ENCODE assay signal across 17 cellular contexts in the genomic region with DNA sequence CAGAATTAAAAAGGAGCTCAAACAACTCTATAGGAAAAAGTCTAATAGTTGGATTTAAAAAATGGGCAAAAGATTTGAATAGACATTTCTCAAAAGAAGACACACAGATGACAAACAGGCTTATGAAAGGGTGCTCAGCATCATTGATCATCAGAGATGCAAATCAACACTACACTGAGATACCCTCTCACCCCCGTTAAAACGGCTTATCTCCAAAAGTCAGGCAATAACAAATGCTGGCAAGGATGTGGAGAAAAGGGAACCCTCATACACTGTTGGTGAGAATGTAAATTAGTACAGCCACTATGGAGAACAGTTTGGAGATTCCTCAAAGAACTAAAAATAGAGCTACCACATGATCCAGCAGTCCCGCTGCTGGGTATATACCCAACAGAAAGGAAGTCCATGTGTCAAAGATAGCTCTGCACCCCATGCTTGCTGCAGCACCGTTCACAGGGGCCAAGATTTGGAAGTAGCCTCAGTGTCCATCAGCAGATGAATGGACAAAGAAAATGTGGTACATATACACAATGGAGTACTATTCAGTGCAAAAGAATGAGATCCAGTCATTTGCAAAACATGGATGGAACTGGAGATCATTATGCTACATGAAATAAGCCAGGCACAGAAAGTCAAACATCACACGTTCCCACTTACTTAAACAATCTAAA. TPM values are rescaled to one million over a fixed set of nuclear protein-coding genes. Genes with fewer than 3 reads are reported as not detected.
A peak's percentile ranks its signal among the peaks of the same experiment; 100 is the strongest.
DNase-seq lines count a peak whose midpoint lies in the region; ATAC-seq and TF ChIP-seq lines count a peak whose summit lies in the region.
"Had no signal": no experiment of that assay in that cellular context is flagged by ENCODE, and none has a peak within 500 bp of the region (broad histone marks: within the 10 kb centered on the region; RNA-seq: fewer than 3 reads in every experiment).

No MANE protein-coding gene starts in this region.

- H3K4me1 ChIP-seq in heart left ventricle (peaks cover 0 to 15% (median 0%) of the 10 kb centered on the region in 12 donors), left ventricle myocardium inferior (peaks cover 11% of the 10 kb centered on the region), lower lobe of right lung (peaks cover 22% of the 10 kb centered on the region)
- H3K4me1 ChIP-seq: A549, prostate gland, suprapubic skin had no signal

- peaks cover 13% of the 10 kb centered on the region for H3K4me1 Mint-ChIP-seq in type B pancreatic cell (ENCODE audit: unreplicated experiment)

- 33 to 45% (median 41%) methylated on average over 5 of the region's 5 CpGs for WGBS in heart left ventricle, 4 donors

- H3K36me3 ChIP-seq in heart left ventricle (peaks cover 0 to 4% (median 0%) of the 10 kb centered on the region in 9 donors), left ventricle myocardium inferior (no peaks in the 10 kb centered on the region), lower lobe of right lung (no peaks in the 10 kb centered on the region)
- H3K36me3 ChIP-seq: prostate gland, suprapubic skin had no signal

- intact Hi-C loops in heart left ventricle (cut with DNase I) = no loop called here
- intact Hi-C loops in left ventricle myocardium inferior (cut with micrococcal nuclease) = no loop called here
- intact Hi-C loops in lower lobe of right lung (cut with DNase I) = no loop called here

- H3K9me3 Mint-ChIP-seq in type B pancreatic cell = peaks cover 4% of the 10 kb centered on the region
- H3K9me3 Mint-ChIP-seq: T-helper 1 cell treated with Interleukin-12 subunit alpha and Interleukin-12 subunit beta and Interleukin-4 antibody, amounts not matched to agents 30 μg/mL and 1 μg/mL, for 36 hours had no signal

- ATAC-seq in heart left ventricle (peak; percentile 51 to 73 (median 60)), lower lobe of right lung (peak in 1 of 2 donors; percentile 23), HG02678 (IDR thresholded peaks at IDR 0.05; ENCODE audit: unreplicated experiment) (no peak), HG03175 (IDR thresholded peaks at IDR 0.05; ENCODE audit: unreplicated experiment) (no peak)

- H3K27ac Mint-ChIP-seq in type B pancreatic cell = peak overlapping the region; percentile 42
- H3K27ac Mint-ChIP-seq: activated naive CD8-positive, alpha-beta T cell; T-helper 1 cell treated with Interleukin-12 subunit alpha and Interleukin-12 subunit beta and Interleukin-4 antibody, amounts not matched to agents 30 μg/mL and 1 μg/mL, for 36 hours had no signal

- no peak for TF ChIP-seq CTCF in heart left ventricle (IDR thresholded peaks at IDR 0.05)
- no peak for TF ChIP-seq CTCF in left ventricle myocardium inferior (IDR thresholded peaks at IDR 0.05; ENCODE audit: borderline replicate concordance)
- no peak for TF ChIP-seq CTCF in coronary artery (IDR thresholded peaks at IDR 0.05)
- no peak for TF ChIP-seq CTCF in lower lobe of right lung (IDR thresholded peaks at IDR 0.05)
- TF ChIP-seq CTCF in type B pancreatic cell (conservative IDR thresholded peaks at IDR 0.05) = no peak

- H3K9me3 ChIP-seq in heart left ventricle (no peaks in the 10 kb centered on the region), left ventricle myocardium inferior (replicated peaks) (no peaks in the 10 kb centered on the region), lower lobe of right lung (no peaks in the 10 kb centered on the region)
- H3K9me3 ChIP-seq: A549, prostate gland, suprapubic skin had no signal

- H3K4me3 Mint-ChIP-seq in type B pancreatic cell = no peak overlapping the region
- H3K4me3 Mint-ChIP-seq: activated naive CD8-positive, alpha-beta T cell; T-helper 1 cell treated with Interleukin-12 subunit alpha and Interleukin-12 subunit beta and Interleukin-4 antibody, amounts not matched to agents 30 μg/mL and 1 μg/mL, for 36 hours had no signal

- peaks cover 20% of the 10 kb centered on the region for H3K36me3 Mint-ChIP-seq in type B pancreatic cell

- H3K4me3 ChIP-seq in heart left ventricle = no peak overlapping the region
- no peak overlapping the region for H3K4me3 ChIP-seq in left ventricle myocardium inferior
- H3K4me3 ChIP-seq in coronary artery = no peak overlapping the region
- H3K4me3 ChIP-seq in lower lobe of right lung = no peak overlapping the region
- H3K4me3 ChIP-seq: A549, prostate gland, suprapubic skin had no signal

- H3K27me3 Mint-ChIP-seq in type B pancreatic cell = no peaks in the 10 kb centered on the region
- H3K27me3 Mint-ChIP-seq: activated naive CD8-positive, alpha-beta T cell had no signal

- peak overlapping the region in 3 of 12 donors; percentile 11 to 33 (median 11) for H3K27ac ChIP-seq in heart left ventricle
- H3K27ac ChIP-seq in left ventricle myocardium inferior (replicated peaks) = no peak overlapping the region
- no peak overlapping the region for H3K27ac ChIP-seq in coronary artery
- peak overlapping the region; percentile 7 for H3K27ac ChIP-seq in lower lobe of right lung
- H3K27ac ChIP-seq: A549, prostate gland, suprapubic skin had no signal

- peak in 1 of 5 donors; percentile 7 for DNase-seq in heart left ventricle
- DNase-seq in left ventricle myocardium inferior = no peak
- peak; percentile 19 for DNase-seq in coronary artery (ENCODE audit: low spot score)
- no peak for DNase-seq in lower lobe of right lung
- DNase-seq in type B pancreatic cell (ENCODE audit: extremely low spot score, unreplicated experiment) = no peak
- DNase-seq in amniotic stem cell (lab: John Stamatoyannopoulos, UW) = no peak
- DNase-seq: activated CD4-positive, alpha-beta T cell treated with anti-CD3 and anti-CD28 coated beads for 48 hours; central memory CD4-positive, alpha-beta T cell; NCI-H187; NCI-H524 had no signal

- H3K27me3 ChIP-seq in heart left ventricle (no peaks in the 10 kb centered on the region), left ventricle myocardium inferior (ENCODE audit: low read depth) (no peaks in the 10 kb centered on the region), lower lobe of right lung (ENCODE audit: low read depth) (no peaks in the 10 kb centered on the region)
- H3K27me3 ChIP-seq: suprapubic skin had no signal

- no peak for TF ChIP-seq POLR2A in heart left ventricle (IDR thresholded peaks at IDR 0.05)

RNA-seq across cellular contexts. Expression of a gene that starts 46.7 kb away (rescaled TPM):
- total RNA-seq in heart left ventricle = 10 to 100 TPM in 2 of 9 donors, 1 to 10 TPM in 7; 1.2 to 52.4 (median 6.8) TPM
- polyA plus RNA-seq in heart left ventricle = 1 to 10 TPM in 1 of 2 donors, under 1 TPM in 1; 0.68 to 2.2 TPM
- 2.4 TPM for total RNA-seq in left ventricle myocardium inferior
- total RNA-seq in lower lobe of right lung = 80.0 TPM
- total RNA-seq in type B pancreatic cell (ENCODE audit: low replicate concordance) = 6.8 and 14.4 TPM in 2 replicates

Comparison
In these comparisons a context has a peak if more than half of its experiments do, and no peak if none do; other contexts are left out.
1. ATAC-seq: peak in heart left ventricle (4 of 4); none in HG02678 (single experiment) and HG03175 (single experiment).